In the genomic region with DNA sequence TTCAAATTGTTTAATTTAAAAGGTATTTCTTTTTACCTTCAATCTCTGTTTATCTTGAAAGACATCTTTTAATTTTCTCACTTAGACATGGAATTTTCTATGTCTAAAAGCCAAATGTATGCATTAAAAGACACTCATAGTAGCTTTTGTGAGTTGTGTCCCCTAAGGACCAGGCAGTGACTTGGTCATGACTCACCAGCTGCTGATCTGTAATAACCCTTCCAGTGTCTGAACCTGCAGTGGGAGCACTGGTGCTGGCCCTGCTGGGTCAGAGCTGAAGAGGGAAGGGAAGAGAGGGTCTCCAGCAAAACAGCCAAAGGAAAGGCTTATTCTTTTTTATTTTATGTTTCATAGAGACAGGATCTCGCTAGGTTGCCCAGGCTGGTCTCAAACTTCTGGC, we compare ENCODE assay signal across 18 cellular contexts. TPM values are rescaled to one million over a fixed set of nuclear protein-coding genes. Genes with fewer than 3 reads are reported as not detected.
DNase-seq lines count a peak whose midpoint lies in the region; ATAC-seq, FAIRE-seq and TF ChIP-seq lines count a peak whose summit lies in the region.
"Had no signal": no experiment of that assay in that cellular context is flagged by ENCODE, and none has a peak within 500 bp of the region (broad histone marks: within the 10 kb centered on the region; RNA-seq: fewer than 3 reads in every experiment).

No MANE protein-coding gene starts in this region.

- H3K4me2 ChIP-seq in MM.1S (ENCODE audit: low read depth, low read length), result no peak overlapping the region

- intact Hi-C loops in left ventricle myocardium inferior (cut with micrococcal nuclease), result no loop called here

- H3F3A ChIP-seq in MM.1S (ENCODE audit: insufficient read depth, low read length), result no peaks in the 10 kb centered on the region

- H3K9ac ChIP-seq in MM.1S (ENCODE audit: low read length), result no peak overlapping the region

- H4K20me1 ChIP-seq in MM.1S (ENCODE audit: insufficient read depth, low read length), result no peaks in the 10 kb centered on the region

- no peaks in the 10 kb centered on the region for H3K9me3 ChIP-seq in MG63
- no peaks in the 10 kb centered on the region for H3K9me3 ChIP-seq in MM.1S (replicated peaks; ENCODE audit: insufficient read depth, low read length)
- H3K9me3 ChIP-seq in left ventricle myocardium inferior (replicated peaks), result no peaks in the 10 kb centered on the region
- H3K9me3 ChIP-seq: esophagus squamous epithelium, Peyer's patch had no signal

- H3K4me1 ChIP-seq in MM.1S (ENCODE audit: low read length) (no peaks in the 10 kb centered on the region), left ventricle myocardium inferior (no peaks in the 10 kb centered on the region)
- H3K4me1 ChIP-seq: Peyer's patch had no signal

- no peak overlapping the region for H3K27ac ChIP-seq in MM.1S (ENCODE audit: low read length)
- H3K27ac ChIP-seq in left ventricle myocardium inferior (replicated peaks), result no peak overlapping the region
- H3K27ac ChIP-seq: Peyer's patch had no signal

- DNase-seq in EH (ENCODE audit: low read depth), result peak; percentile 56
- peak; percentile 37 for DNase-seq in MG63
- peak; percentile 81 for DNase-seq in bronchial epithelial cell (ENCODE audit: low read depth)
- DNase-seq in kidney epithelial cell (ENCODE audit: low read depth), result peak; percentile 18
- DNase-seq in KG1 (lab: John Stamatoyannopoulos, UW), result no peak
- no peak for DNase-seq in MM.1S
- no peak for DNase-seq in omental fat pad (ENCODE audit: low spot score)
- DNase-seq in left ventricle myocardium inferior, result no peak
- DNase-seq: activated CD4-positive, CD25-positive, alpha-beta regulatory T cell treated with anti-CD3 and anti-CD28 coated beads, Interleukin-2, amount 50 U/mL, for 72 hours; activated gamma-delta T cell treated with Interleukin-2 at 50 U/mL for 16 hours; DMS 273 treated with DMSO at 0.1 percent for 48 hours; esophagus squamous epithelium; NCI-H2081; NCI-H526; right cardiac atrium; stimulated activated CD4-positive, alpha-beta T cell treated with anti-CD3 and anti-CD28 coated beads, Interleukin-2, amount 100 ng/mL, for 24 hours; T-helper 17 cell had no signal

- no peaks in the 10 kb centered on the region for H3K79me2 ChIP-seq in MM.1S (ENCODE audit: low read length)

- TF ChIP-seq CTCF in bronchial epithelial cell (IDR thresholded peaks at IDR 0.05; ENCODE audit: insufficient read depth, low read length, severe bottlenecking), result no peak
- no peak for TF ChIP-seq CTCF in kidney epithelial cell (IDR thresholded peaks at IDR 0.05; ENCODE audit: insufficient read depth, low read length, poor library complexity, severe bottlenecking)
- TF ChIP-seq CTCF in MM.1S (IDR thresholded peaks at IDR 0.05; ENCODE audit: low read length), result no peak
- no peak for TF ChIP-seq CTCF in omental fat pad (IDR thresholded peaks at IDR 0.05)
- no peak for TF ChIP-seq CTCF in left ventricle myocardium inferior (IDR thresholded peaks at IDR 0.05; ENCODE audit: borderline replicate concordance)

- no peaks in the 10 kb centered on the region for H3K27me3 ChIP-seq in MG63
- H3K27me3 ChIP-seq in bronchial epithelial cell (ENCODE audit: control insufficient read depth, insufficient read depth, low read length), result no peaks in the 10 kb centered on the region
- H3K27me3 ChIP-seq in kidney epithelial cell (ENCODE audit: control insufficient read depth, insufficient read depth, low read length), result no peaks in the 10 kb centered on the region
- no peaks in the 10 kb centered on the region for H3K27me3 ChIP-seq in MM.1S (replicated peaks; ENCODE audit: insufficient read depth, low read length)
- no peaks in the 10 kb centered on the region for H3K27me3 ChIP-seq in left ventricle myocardium inferior (ENCODE audit: low read depth)
- H3K27me3 ChIP-seq: esophagus squamous epithelium, Peyer's patch had no signal

- FAIRE-seq in bronchial epithelial cell (lab: Jason Lieb, UNC), result no peak

- H3K4me3 ChIP-seq in MG63 (no peak overlapping the region), bronchial epithelial cell (ENCODE audit: low read depth, low read length) (no peak overlapping the region), kidney epithelial cell (ENCODE audit: low read depth, low read length) (no peak overlapping the region), MM.1S (ENCODE audit: low read length) (no peak overlapping the region), left ventricle myocardium inferior (no peak overlapping the region)
- H3K4me3 ChIP-seq: esophagus squamous epithelium, Peyer's patch had no signal

- no peak for ATAC-seq in omental fat pad (ENCODE audit: low FRiP score)
- ATAC-seq: right cardiac atrium, T-helper 17 cell had no signal

- H3K36me3 ChIP-seq in MG63, result no peaks in the 10 kb centered on the region
- no peaks in the 10 kb centered on the region for H3K36me3 ChIP-seq in bronchial epithelial cell (ENCODE audit: control insufficient read depth, insufficient read depth, low read length)
- no peaks in the 10 kb centered on the region for H3K36me3 ChIP-seq in kidney epithelial cell (ENCODE audit: control insufficient read depth, insufficient read depth, low read length)
- H3K36me3 ChIP-seq in MM.1S (replicated peaks; ENCODE audit: insufficient read depth, low read length), result no peaks in the 10 kb centered on the region
- no peaks in the 10 kb centered on the region for H3K36me3 ChIP-seq in left ventricle myocardium inferior
- H3K36me3 ChIP-seq: esophagus squamous epithelium, Peyer's patch had no signal

- no peak overlapping the region for H2AFZ ChIP-seq in MM.1S (ENCODE audit: low read length)

- no peaks in the 10 kb centered on the region for H3K9me2 ChIP-seq in MM.1S (replicated peaks; ENCODE audit: insufficient read depth, low read length)

RNA-seq across cellular contexts. Expression of gene SH3D19, which starts 31.1 kb away (rescaled TPM):
- total RNA-seq in MG63 (2014; rRNA removed; shearing (Covaris generic); ENCODE audit: low replicate concordance), result 5.3 and 7.0 TPM in 2 replicates
- total RNA-seq in bronchial epithelial cell (13.1 and 13.2 TPM in 2 replicates), kidney epithelial cell (23.0 and 26.0 TPM in 2 replicates), omental fat pad (100 to 1,000 TPM; 161 to 226 (median 191) TPM), left ventricle myocardium inferior (121 TPM)
- total RNA-seq: T-helper 17 cell had no signal

RNA-seq across cellular contexts. Expression of gene FHIP1A, which starts 52.5 kb away (rescaled TPM):
- total RNA-seq in MG63 (2014; rRNA removed; shearing (Covaris generic); ENCODE audit: low replicate concordance), result 2.0 and 3.8 TPM in 2 replicates
- total RNA-seq in bronchial epithelial cell (20.8 and 25.2 TPM in 2 replicates), kidney epithelial cell (10.0 and 11.5 TPM in 2 replicates), omental fat pad (10 to 100 TPM in 1 of 4 donors, 1 to 10 TPM in 2, under 1 TPM in 1; 0.32 to 29.1 (median 6.2) TPM), left ventricle myocardium inferior (21.4 TPM)

Comparison
In these comparisons a context has a peak if more than half of its experiments do, and no peak if none do; other contexts are left out.
1. DNase-seq: peak in EH (single experiment), MG63 (single experiment), bronchial epithelial cell (single experiment) and kidney epithelial cell (single experiment); none in KG1 (single experiment), MM.1S (single experiment), omental fat pad (single experiment) and left ventricle myocardium inferior (single experiment).